In genomic region chr19:16660763-16661479, GRCh38 we compare ENCODE assay signal across 8 cellular contexts. TPM values are rescaled to one million over a fixed set of nuclear protein-coding genes. Genes with fewer than 3 reads are reported as not detected.
DNase-seq lines count a peak whose midpoint lies in the region; ATAC-seq and TF ChIP-seq lines count a peak whose summit lies in the region.

TSS of gene TMEM38A (plus strand) at chr19:16661139. CDS start at chr19:16661218, 79 bp downstream.

- 1% methylated on average over 46 to 76 of the region's 76 CpGs for WGBS in lung, 2 donors

- peaks cover 29% of the 10 kb centered on the region for H3K36me3 ChIP-seq in HUES48 (ENCODE audit: control insufficient read depth, insufficient read depth, low read length)
- peaks cover under 1 to 21% of the 10 kb centered on the region in 2 donors for H3K36me3 ChIP-seq in lung (ENCODE audit: control insufficient read depth in 2 of 2, insufficient read depth in 2 of 2, low read length in 2 of 2)

- peak within 1 kb of the TSS; percentile 82 for H3K9ac ChIP-seq in HUES48 (ENCODE audit: low read depth, low read length)

- H3K9me3 ChIP-seq in HUES48 (ENCODE audit: control insufficient read depth, insufficient read depth, low read length) = no peaks in the 10 kb centered on the region
- no peaks in the 10 kb centered on the region for H3K9me3 ChIP-seq in lung (ENCODE audit: control insufficient read depth in 2 of 2, insufficient read depth in 1 of 2, low read length in 1 of 2)

- H3K27ac Mint-ChIP-seq in stimulated activated effector memory CD8-positive, alpha-beta T cell treated with anti-CD3 and anti-CD28 coated beads, Interleukin-12 subunit alpha, Interleukin-12 subunit beta, amount 100 ng/mL, for 72 hours = peak within 1 kb of the TSS; percentile 95

- no peak for TF ChIP-seq CTCF in dorsolateral prefrontal cortex (IDR thresholded peaks at IDR 0.05 in 54 of 56, conservative IDR thresholded peaks at IDR 0.05 in 2 of 56; ENCODE audit: low read depth in 1 of 56, partially characterized antibody in 56 of 56)
- TF ChIP-seq CTCF in lung (IDR thresholded peaks at IDR 0.05; ENCODE audit: control extremely low read depth, extremely low read depth) = no peak

- no peaks in the 10 kb centered on the region for H3K9me3 Mint-ChIP-seq in stimulated activated effector memory CD8-positive, alpha-beta T cell treated with anti-CD3 and anti-CD28 coated beads, Interleukin-12 subunit alpha, Interleukin-12 subunit beta, amount 100 ng/mL, for 72 hours

- H3K4me1 ChIP-seq in HUES48 (ENCODE audit: control insufficient read depth, insufficient read depth, low read length) (0 out of 2 replicates have a peak, but pooled peaks cover 8% of the 10 kb centered on the region), lung (ENCODE audit: control insufficient read depth in 2 of 2, insufficient read depth in 2 of 2, low read length in 2 of 2) (peaks cover 7 to 16% of the 10 kb centered on the region in 2 donors)

- DNase-seq in NCI-H1092 treated with DMSO at 0.1 percent for 48 hours (lab: John Stamatoyannopoulos, UW) (peak; percentile 2), NCI-H1092 (lab: John Stamatoyannopoulos, UW) (no peak), dorsolateral prefrontal cortex (peak in 4 of 10 donors; percentile 14 to 65 (median 48)), lung (ENCODE audit: low spot score) (peak; percentile 43)
- DNase-seq in activated CD4-positive, alpha-beta T cell treated with anti-CD3 and anti-CD28 coated beads for 1 hour = peak; percentile 29
- peak; percentile 42 to 73 for DNase-seq in stimulated activated effector memory CD8-positive, alpha-beta T cell treated with anti-CD3 and anti-CD28 coated beads, Interleukin-12 subunit alpha, Interleukin-12 subunit beta, amount 100 ng/mL, for 72 hours (ENCODE audit: low spot score in 2 of 2)

- ATAC-seq in lung (ENCODE audit: insufficient read depth, low FRiP score) = no peak
- peak; percentile 8 for ATAC-seq in stimulated activated effector memory CD8-positive, alpha-beta T cell treated with anti-CD3 and anti-CD28 coated beads, Interleukin-12 subunit alpha, Interleukin-12 subunit beta, amount 100 ng/mL, for 72 hours
- no peak for ATAC-seq in GM21423 (IDR thresholded peaks at IDR 0.05; ENCODE audit: unreplicated experiment)

- peaks cover 30% of the 10 kb centered on the region for H3K4me1 Mint-ChIP-seq in stimulated activated effector memory CD8-positive, alpha-beta T cell treated with anti-CD3 and anti-CD28 coated beads, Interleukin-12 subunit alpha, Interleukin-12 subunit beta, amount 100 ng/mL, for 72 hours

- intact Hi-C loops in dorsolateral prefrontal cortex (cut with DNase I) = loop anchor here (2.0 to 5.0 kb wide), 2 partner anchors 32 to 34 kb away; partner anchors contain the start of gene MED26 (in 2 of the 2)

- peak within 1 kb of the TSS; percentile 91 for H3K27ac ChIP-seq in HUES48 (ENCODE audit: low read depth, low read length)
- H3K27ac ChIP-seq in dorsolateral prefrontal cortex = peak within 1 kb of the TSS; percentile 80 to 100 (median 95)
- H3K27ac ChIP-seq in lung (ENCODE audit: low read depth in 1 of 2, low read length in 1 of 2) = peak within 1 kb of the TSS; percentile 84 to 94

- H3K27me3 ChIP-seq in HUES48 (ENCODE audit: control insufficient read depth, insufficient read depth, low read length) (no peaks in the 10 kb centered on the region), dorsolateral prefrontal cortex (no peaks in the 10 kb centered on the region), lung (ENCODE audit: control insufficient read depth, insufficient read depth) (no peaks in the 10 kb centered on the region)

- peak within 1 kb of the TSS; percentile 91 for H3K4me3 Mint-ChIP-seq in stimulated activated effector memory CD8-positive, alpha-beta T cell treated with anti-CD3 and anti-CD28 coated beads, Interleukin-12 subunit alpha, Interleukin-12 subunit beta, amount 100 ng/mL, for 72 hours

- H3K4me3 ChIP-seq in HUES48 (ENCODE audit: low read depth, low read length) = peak within 1 kb of the TSS; percentile 83
- peak within 1 kb of the TSS; percentile 65 to 97 (median 87) for H3K4me3 ChIP-seq in dorsolateral prefrontal cortex
- H3K4me3 ChIP-seq in lung = peak within 1 kb of the TSS; percentile 69

- H3K36me3 Mint-ChIP-seq in stimulated activated effector memory CD8-positive, alpha-beta T cell treated with anti-CD3 and anti-CD28 coated beads, Interleukin-12 subunit alpha, Interleukin-12 subunit beta, amount 100 ng/mL, for 72 hours = peaks cover 44% of the 10 kb centered on the region

RNA-seq across cellular contexts. Expression of gene TMEM38A, which starts in this region (rescaled TPM):
- total RNA-seq in dorsolateral prefrontal cortex = 10 to 100 TPM; 15.4 to 51.2 (median 34.7) TPM
- 1 to 10 TPM; 3.9 to 6.2 TPM for total RNA-seq in lung
- 1 to 10 TPM; 3.6 to 3.8 TPM for polyA plus RNA-seq in lung
